Comparison of ENCODE assay signal across 8 cellular contexts in genomic region chr18:9915291-9916066, GRCh38. TPM values are rescaled to one million over a fixed set of nuclear protein-coding genes. Genes with fewer than 3 reads are reported as not detected.
DNase-seq lines count a peak whose midpoint lies in the region; ATAC-seq, FAIRE-seq and TF ChIP-seq lines count a peak whose summit lies in the region.

No MANE protein-coding gene starts in this region.

- intact Hi-C loops in activated CD4-positive, alpha-beta T cell treated with anti-CD3 and anti-CD28 coated beads for 36 hours (cut with DNase I, micrococcal nuclease), result loop anchor here (1.0 to 10.0 kb wide), 8 partner anchors 12 to 813 kb away; partner anchors contain the start of genes NDUFV2 (in 2 of the 2), PPP4R1 (in 1 of the 2) and RAB31 (in 1 of the 2)
- intact Hi-C loops in kidney (cut with DNase I), result no loop called here

- CTCF ChIA-PET in activated CD4-positive, alpha-beta T cell treated with anti-CD3 and anti-CD28 coated beads for 36 hours (lab: Charles Lee), result interaction anchor here (0.9 to 1.5 kb wide), 4 partner anchors 8 to 43 kb away, joined by 3 to 5 read pairs (median 4); no protein-coding TSS in a partner anchor

- H3K9me3 Mint-ChIP-seq in activated CD4-positive, alpha-beta T cell treated with anti-CD3 and anti-CD28 coated beads for 36 hours (ENCODE audit: low read depth), result no peaks in the 10 kb centered on the region

- peak overlapping the region; percentile 89 for H3K4me3 Mint-ChIP-seq in activated CD4-positive, alpha-beta T cell treated with anti-CD3 and anti-CD28 coated beads for 36 hours

- H3K9ac ChIP-seq in adipocyte (ENCODE audit: low read length) (peak overlapping the region; percentile 97), kidney (ENCODE audit: low read length in 2 of 2) (peak overlapping the region; percentile 85 to 88)

- H3K9me3 ChIP-seq in adipocyte (ENCODE audit: control insufficient read depth, low read length) (no peaks in the 10 kb centered on the region), kidney (ENCODE audit: control insufficient read depth in 1 of 2, low read length in 2 of 2) (no peaks in the 10 kb centered on the region), suprapubic skin (no peaks in the 10 kb centered on the region)

- H3K27ac ChIP-seq in kidney (ENCODE audit: low read depth in 2 of 2, low read length in 2 of 2) (peak overlapping the region; percentile 97), suprapubic skin (peak overlapping the region; percentile 100)

- no peak for FAIRE-seq in kidney (lab: Jason Lieb, UNC)

- no peaks in the 10 kb centered on the region for H3K27me3 Mint-ChIP-seq in activated CD4-positive, alpha-beta T cell treated with anti-CD3 and anti-CD28 coated beads for 36 hours

- no peak for ATAC-seq in activated CD4-positive, alpha-beta T cell treated with anti-CD3 and anti-CD28 coated beads for 36 hours
- ATAC-seq in HG02623 (IDR thresholded peaks at IDR 0.05; ENCODE audit: unreplicated experiment), result no peak

- TF ChIP-seq CTCF in kidney (IDR thresholded peaks at IDR 0.05; ENCODE audit: borderline replicate concordance, extremely low read depth, insufficient read depth) (no peak), suprapubic skin (IDR thresholded peaks at IDR 0.05) (no peak)

- H3K4me1 ChIP-seq in adipocyte (ENCODE audit: control insufficient read depth, insufficient read depth, low read length) (peaks cover 42% of the 10 kb centered on the region), kidney (ENCODE audit: control insufficient read depth in 1 of 2, insufficient read depth in 1 of 2, low read depth in 1 of 2, low read length in 2 of 2) (peaks cover 20 to 21% of the 10 kb centered on the region in 2 donors), suprapubic skin (peaks cover 57% of the 10 kb centered on the region)

- no peak for TF ChIP-seq EP300 in suprapubic skin (IDR thresholded peaks at IDR 0.05)

- H3K36me3 ChIP-seq in adipocyte (ENCODE audit: control insufficient read depth, insufficient read depth, low read length, severe bottlenecking), result no peaks in the 10 kb centered on the region
- H3K36me3 ChIP-seq in kidney (ENCODE audit: control insufficient read depth in 1 of 2, insufficient read depth in 2 of 2, low read length in 2 of 2), result no peaks in the 10 kb centered on the region
- no peaks in the 10 kb centered on the region for H3K36me3 ChIP-seq in suprapubic skin

- H3K27ac Mint-ChIP-seq in activated CD4-positive, alpha-beta T cell treated with anti-CD3 and anti-CD28 coated beads for 36 hours, result peak overlapping the region; percentile 93

- peak overlapping the region; percentile 98 for H3K4me3 ChIP-seq in adipocyte (ENCODE audit: low read length)
- peak overlapping the region; percentile 91 to 92 for H3K4me3 ChIP-seq in kidney (ENCODE audit: low read length in 2 of 2)
- H3K4me3 ChIP-seq in suprapubic skin, result peak overlapping the region; percentile 61

- DNase-seq in activated CD4-positive, alpha-beta T cell treated with anti-CD3 and anti-CD28 coated beads for 36 hours, result no peak
- DNase-seq in activated CD4-positive, alpha-beta T cell treated with anti-CD3 and anti-CD28 coated beads, Interleukin-2, amount 50 U/mL, for 1 hour, result no peak
- no peak for DNase-seq in adipocyte (ENCODE audit: low read depth)
- DNase-seq in kidney, result no peak
- no peak for DNase-seq in suprapubic skin (ENCODE audit: low spot score in 2 of 2)
- DNase-seq in SIG-M5 (lab: John Stamatoyannopoulos, UW), result no peak
- no peak for DNase-seq in 8988T

- WGBS in suprapubic skin, result 6% methylated on average over 5 of the region's 5 CpGs

- no peaks in the 10 kb centered on the region for H3K27me3 ChIP-seq in adipocyte (replicated peaks; ENCODE audit: control insufficient read depth, insufficient read depth, low read length)
- H3K27me3 ChIP-seq in suprapubic skin, result no peaks in the 10 kb centered on the region

- POLR2A ChIA-PET in activated CD4-positive, alpha-beta T cell treated with anti-CD3 and anti-CD28 coated beads for 36 hours (lab: Charles Lee), result interaction anchor here (0.7 to 2.7 kb wide), 2 partner anchors 11 to 31 kb away, joined by 4 to 15 read pairs; no protein-coding TSS in a partner anchor

- peaks cover 20% of the 10 kb centered on the region for H3K4me1 Mint-ChIP-seq in activated CD4-positive, alpha-beta T cell treated with anti-CD3 and anti-CD28 coated beads for 36 hours

- TF ChIP-seq POLR2A in suprapubic skin (IDR thresholded peaks at IDR 0.05), result no peak

- peaks cover 3% of the 10 kb centered on the region for H3K36me3 Mint-ChIP-seq in activated CD4-positive, alpha-beta T cell treated with anti-CD3 and anti-CD28 coated beads for 36 hours (ENCODE audit: low read depth)

RNA-seq across cellular contexts. Expression of gene VAPA, which starts 1.7 kb away (rescaled TPM):
- 100 to 1,000 TPM; 156 to 220 TPM for total RNA-seq in activated CD4-positive, alpha-beta T cell treated with anti-CD3 and anti-CD28 coated beads for 36 hours
- total RNA-seq in kidney (171 TPM), suprapubic skin (100 to 1,000 TPM; 182 to 244 (median 212) TPM)
- 185 TPM for polyA plus RNA-seq in kidney (ENCODE audit: insufficient read depth, low read depth, low replicate concordance)

RNA-seq across cellular contexts. Expression of gene TXNDC2, which starts 29.7 kb away (rescaled TPM):
- total RNA-seq in activated CD4-positive, alpha-beta T cell treated with anti-CD3 and anti-CD28 coated beads for 36 hours, result not detected
- 0.16 TPM for total RNA-seq in kidney
- not detected for polyA plus RNA-seq in kidney (ENCODE audit: insufficient read depth, low read depth, low replicate concordance)
- total RNA-seq in suprapubic skin, result not detected
